Comparison of ENCODE assay signal across 26 cellular contexts in the genomic region with DNA sequence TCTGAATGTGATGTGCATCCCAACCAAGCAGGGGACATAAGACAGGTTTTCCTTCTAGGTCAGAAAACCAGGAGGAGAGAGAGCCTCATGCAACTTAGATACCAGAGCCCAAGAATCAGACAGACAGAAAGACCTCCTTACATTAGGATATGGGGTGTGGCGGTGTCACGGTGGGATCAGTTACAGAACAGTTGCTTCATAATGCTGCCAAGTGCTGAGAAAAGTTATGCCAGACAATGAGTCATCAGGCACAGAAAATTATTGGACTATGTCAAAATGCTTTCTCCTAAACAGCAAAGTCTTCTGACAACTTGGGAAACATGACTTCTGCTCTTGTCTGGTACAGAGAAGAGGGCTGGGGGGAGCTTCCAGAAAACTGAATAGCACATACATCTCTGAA.
DNase-seq lines count a peak whose midpoint lies in the region; ATAC-seq and TF ChIP-seq lines count a peak whose summit lies in the region.
"Had no signal": no experiment of that assay in that cellular context is flagged by ENCODE, and none has a peak within 500 bp of the region (broad histone marks: within the 10 kb centered on the region; RNA-seq: fewer than 3 reads in every experiment).

No MANE protein-coding gene starts in this region.

- DNase-seq in H4 (ENCODE audit: low spot score) (peak; percentile 21), NCI-H446 (lab: John Stamatoyannopoulos, UW) (peak; percentile 60 to 91), astrocyte of the spinal cord (ENCODE audit: low read depth, low spot score) (peak; percentile 7), neural progenitor cell (ENCODE audit: low spot score) (no peak), COLO668 (lab: John Stamatoyannopoulos, UW; ENCODE audit: unreplicated experiment) (no peak)
- DNase-seq: activated CD4-positive, CD25-positive, alpha-beta regulatory T cell; activated CD8-positive, alpha-beta T cell treated with anti-CD3 and anti-CD28 coated beads, Interleukin-2, amount 10 ng/mL, durations not matched to agents 7 days and 5 days; activated naive CD4-positive, alpha-beta T cell; activated T-cell treated with anti-CD3 and anti-CD28 coated beads, Interleukin-2, amount 50 U/mL, for 1 hour; amygdala; caudate nucleus; dorsolateral prefrontal cortex; foreskin melanocyte; H9; hypothalamus; islet precursor cell; MM.1S; naive thymus-derived CD4-positive, alpha-beta T cell; NCI-H187 treated with DMSO at 0.1 percent for 48 hours; stimulated activated naive CD4-positive, alpha-beta T cell; T1000 had no signal

- no peaks in the 10 kb centered on the region for H3K27me3 Mint-ChIP-seq in nephron (ENCODE audit: low read depth)
- no peaks in the 10 kb centered on the region for H3K27me3 Mint-ChIP-seq in neural progenitor cell (ENCODE audit: insufficient read depth, low read depth)
- H3K27me3 Mint-ChIP-seq: naive thymus-derived CD4-positive, alpha-beta T cell had no signal

- H3K9me3 Mint-ChIP-seq in nephron = no peaks in the 10 kb centered on the region
- H3K9me3 Mint-ChIP-seq in neural progenitor cell = peaks cover 4% of the 10 kb centered on the region

- no peaks in the 10 kb centered on the region for H3K27me3 ChIP-seq in neural progenitor cell
- H3K27me3 ChIP-seq: BLaER1 treated with 17β-estradiol and CSF1 and Interleukin-3, amounts not matched to agents 10 nM and 100 nM; dorsolateral prefrontal cortex had no signal

- H3K27ac ChIP-seq in neural progenitor cell = no peak overlapping the region
- H3K27ac ChIP-seq: dorsolateral prefrontal cortex, parathyroid adenoma had no signal

- H3K4me3 ChIP-seq in astrocyte of the spinal cord (ENCODE audit: low read depth, low read length) = no peak overlapping the region
- no peak overlapping the region for H3K4me3 ChIP-seq in neural progenitor cell
- H3K4me3 ChIP-seq: BLaER1 treated with 17β-estradiol and CSF1 and Interleukin-3, amounts not matched to agents 10 nM and 100 nM; dorsolateral prefrontal cortex had no signal

- H3K36me3 Mint-ChIP-seq in nephron (ENCODE audit: low read depth) (no peaks in the 10 kb centered on the region), neural progenitor cell (peaks cover 3% of the 10 kb centered on the region)
- H3K36me3 Mint-ChIP-seq: naive thymus-derived CD4-positive, alpha-beta T cell had no signal

- no peaks in the 10 kb centered on the region for H3K4me1 ChIP-seq in neural progenitor cell
- H3K4me1 ChIP-seq: parathyroid adenoma had no signal

- H3K36me3 ChIP-seq in neural progenitor cell = no peaks in the 10 kb centered on the region
- H3K36me3 ChIP-seq: BLaER1 treated with 17β-estradiol and CSF1 and Interleukin-3, amounts not matched to agents 10 nM and 100 nM had no signal

- H3K4me1 Mint-ChIP-seq in nephron (peaks cover 13% of the 10 kb centered on the region), neural progenitor cell (peaks cover 15% of the 10 kb centered on the region)
- H3K4me1 Mint-ChIP-seq: naive thymus-derived CD4-positive, alpha-beta T cell had no signal

- in situ Hi-C loops in astrocyte of the spinal cord (cut with HindIII; ENCODE audit: low sequenced_read_pairs) = no loop called here

- H3K9ac ChIP-seq in neural progenitor cell = no peak overlapping the region
- H3K9ac ChIP-seq: BLaER1 treated with 17β-estradiol and CSF1 and Interleukin-3, amounts not matched to agents 10 nM and 100 nM; parathyroid adenoma had no signal

- no peaks in the 10 kb centered on the region for H3K79me2 ChIP-seq in neural progenitor cell (ENCODE audit: low read depth)
- H3K79me2 ChIP-seq: parathyroid adenoma had no signal

- H3K27ac Mint-ChIP-seq in nephron (peak overlapping the region in 2 of 3 experiments; percentile 67 to 82), neural progenitor cell (no peak overlapping the region)
- H3K27ac Mint-ChIP-seq: activated CD8-positive, alpha-beta T cell treated with anti-CD3 and anti-CD28 coated beads, Interleukin-2, amount 10 ng/mL, durations not matched to agents 7 days and 5 days; naive thymus-derived CD4-positive, alpha-beta T cell had no signal

- H3K4me2 ChIP-seq in neural progenitor cell = no peak overlapping the region

- no peaks in the 10 kb centered on the region for H4K20me1 ChIP-seq in neural progenitor cell (ENCODE audit: low read depth)
- H4K20me1 ChIP-seq: BLaER1 treated with 17β-estradiol and CSF1 and Interleukin-3, amounts not matched to agents 10 nM and 100 nM had no signal

- TF ChIP-seq CTCF in astrocyte of the spinal cord (IDR thresholded peaks at IDR 0.05; ENCODE audit: low read depth, low read length) (no peak), nephron (IDR thresholded peaks at IDR 0.05; ENCODE audit: unreplicated experiment in 3 of 3) (no peak), neural progenitor cell (IDR thresholded peaks at IDR 0.05) (no peak)

- no peak for ATAC-seq in HG02884 (IDR thresholded peaks at IDR 0.05; ENCODE audit: unreplicated experiment)
- no peak for ATAC-seq in GM18907 (IDR thresholded peaks at IDR 0.05; ENCODE audit: unreplicated experiment)
- ATAC-seq: activated CD8-positive, alpha-beta T cell treated with anti-CD3 and anti-CD28 coated beads, Interleukin-2, amount 10 ng/mL, durations not matched to agents 7 days and 5 days; naive thymus-derived CD4-positive, alpha-beta T cell had no signal

- no peaks in the 10 kb centered on the region for H3F3A ChIP-seq in neural progenitor cell (ENCODE audit: low read depth)

- no peak overlapping the region for H3K4me3 Mint-ChIP-seq in nephron
- no peak overlapping the region for H3K4me3 Mint-ChIP-seq in neural progenitor cell
- H3K4me3 Mint-ChIP-seq: activated CD8-positive, alpha-beta T cell treated with anti-CD3 and anti-CD28 coated beads, Interleukin-2, amount 10 ng/mL, durations not matched to agents 7 days and 5 days; H9; naive thymus-derived CD4-positive, alpha-beta T cell had no signal

- H2AFZ ChIP-seq in neural progenitor cell (replicated peaks) = no peak overlapping the region
- H2AFZ ChIP-seq: parathyroid adenoma had no signal

- H3K9me3 ChIP-seq in neural progenitor cell (ENCODE audit: low read depth) = no peaks in the 10 kb centered on the region
- H3K9me3 ChIP-seq: BLaER1 treated with 17β-estradiol and CSF1 and Interleukin-3, amounts not matched to agents 10 nM and 100 nM had no signal

Comparison
In these comparisons a context has a peak if more than half of its experiments do, and no peak if none do; other contexts are left out.
1. DNase-seq: peak in H4 (single experiment), NCI-H446 (2 of 2) and astrocyte of the spinal cord (single experiment); none in neural progenitor cell (single experiment) and COLO668 (single experiment).